2 cellular contexts compared by ENCODE assay signal in the genomic region with DNA sequence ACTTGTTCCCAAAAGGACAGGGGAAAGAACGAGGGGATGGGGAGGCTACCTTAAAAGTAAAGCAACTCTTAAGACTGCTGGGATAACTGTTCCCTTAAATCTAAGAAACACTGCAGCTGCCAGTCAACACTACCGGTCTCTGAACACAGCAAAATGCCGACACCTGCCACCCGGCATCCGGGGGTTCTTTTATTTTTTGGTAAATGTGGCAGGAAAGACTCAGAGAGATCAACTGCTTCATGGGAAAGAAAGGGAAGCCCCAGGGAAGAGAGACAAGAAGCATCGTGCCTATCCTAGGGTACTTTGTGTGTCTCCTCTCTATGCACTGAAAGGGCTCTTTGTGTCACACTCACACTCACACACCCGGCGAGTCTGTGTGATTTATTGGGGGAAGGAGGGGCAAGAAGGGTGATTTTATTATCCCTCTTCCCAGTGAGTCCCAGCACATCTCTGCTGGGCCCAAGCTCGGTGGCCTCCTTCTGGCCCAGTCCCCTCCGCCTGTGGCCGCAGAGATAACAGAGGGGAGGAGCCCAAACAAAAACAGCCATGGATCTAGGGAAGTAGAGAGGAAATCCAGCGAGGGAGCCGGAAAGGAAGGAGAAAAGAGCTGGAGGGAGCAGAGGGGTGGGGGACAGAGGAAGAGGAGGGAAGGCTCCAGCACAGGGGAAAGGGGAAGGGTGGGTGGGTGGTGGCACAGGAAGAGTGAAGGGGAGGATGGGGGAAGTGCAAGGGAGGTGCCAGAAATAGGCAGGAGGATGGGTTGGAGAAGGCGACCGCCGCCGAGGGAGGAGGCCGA.
TF ChIP-seq lines count a peak whose summit lies in the region.

No MANE protein-coding gene starts in this region.

TF ChIP-seq in A549, 52 proteins besides CTCF, POLR2A, EP300 and RAD21:
- TF ChIP-seq, protein P1, sequence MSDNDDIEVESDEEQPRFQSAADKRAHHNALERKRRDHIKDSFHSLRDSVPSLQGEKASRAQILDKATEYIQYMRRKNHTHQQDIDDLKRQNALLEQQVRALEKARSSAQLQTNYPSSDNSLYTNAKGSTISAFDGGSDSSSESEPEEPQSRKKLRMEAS (IDR thresholded peaks at IDR 0.05) = no peak

TF ChIP-seq in K562, 482 proteins besides CTCF, POLR2A, EP300 and RAD21 (continues in another document):
- TF ChIP-seq RFX7 (CRISPR knock-in tag; IDR thresholded peaks at IDR 0.05) = no peak
- TF ChIP-seq PHF21A (IDR thresholded peaks at IDR 0.05; ENCODE audit: borderline replicate concordance, low read depth) = peak; percentile 20; the same call in 1 of the 2 replicates
- TF ChIP-seq ZNF584 (CRISPR knock-in tag; IDR thresholded peaks at IDR 0.05; ENCODE audit: low read depth) = no peak
- no peak for TF ChIP-seq ZZZ3 (IDR thresholded peaks at IDR 0.05)
- TF ChIP-seq, protein P2, sequence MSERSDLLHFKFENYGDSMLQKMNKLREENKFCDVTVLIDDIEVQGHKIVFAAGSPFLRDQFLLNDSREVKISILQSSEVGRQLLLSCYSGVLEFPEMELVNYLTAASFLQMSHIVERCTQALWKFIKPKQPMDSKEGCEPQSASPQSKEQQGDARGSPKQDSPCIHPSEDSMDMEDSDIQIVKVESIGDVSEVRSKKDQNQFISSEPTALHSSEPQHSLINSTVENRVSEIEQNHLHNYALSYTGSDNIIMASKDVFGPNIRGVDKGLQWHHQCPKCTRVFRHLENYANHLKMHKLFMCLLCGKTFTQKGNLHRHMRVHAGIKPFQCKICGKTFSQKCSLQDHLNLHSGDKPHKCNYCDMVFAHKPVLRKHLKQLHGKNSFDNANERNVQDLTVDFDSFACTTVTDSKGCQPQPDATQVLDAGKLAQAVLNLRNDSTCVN (CRISPR knock-in tag; IDR thresholded peaks at IDR 0.05) = no peak
- no peak for TF ChIP-seq SAFB (IDR thresholded peaks at IDR 0.05; ENCODE audit: borderline replicate concordance, low read depth, low read length)
- TF ChIP-seq, protein P3, sequence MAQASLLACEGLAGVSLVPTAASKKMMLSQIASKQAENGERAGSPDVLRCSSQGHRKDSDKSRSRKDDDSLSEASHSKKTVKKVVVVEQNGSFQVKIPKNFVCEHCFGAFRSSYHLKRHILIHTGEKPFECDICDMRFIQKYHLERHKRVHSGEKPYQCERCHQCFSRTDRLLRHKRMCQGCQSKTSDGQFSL (CRISPR knock-in tag; IDR thresholded peaks at IDR 0.05) = no peak
- TF ChIP-seq, protein P3 (tag; IDR thresholded peaks at IDR 0.05) = no peak
- no peak for TF ChIP-seq NCOA6 (IDR thresholded peaks at IDR 0.05)
- TF ChIP-seq MAFF (IDR thresholded peaks at IDR 0.05; ENCODE audit: low read length) = no peak
- no peak for TF ChIP-seq TCF7 (IDR thresholded peaks at IDR 0.05; ENCODE audit: borderline replicate concordance)
- TF ChIP-seq, protein P4, sequence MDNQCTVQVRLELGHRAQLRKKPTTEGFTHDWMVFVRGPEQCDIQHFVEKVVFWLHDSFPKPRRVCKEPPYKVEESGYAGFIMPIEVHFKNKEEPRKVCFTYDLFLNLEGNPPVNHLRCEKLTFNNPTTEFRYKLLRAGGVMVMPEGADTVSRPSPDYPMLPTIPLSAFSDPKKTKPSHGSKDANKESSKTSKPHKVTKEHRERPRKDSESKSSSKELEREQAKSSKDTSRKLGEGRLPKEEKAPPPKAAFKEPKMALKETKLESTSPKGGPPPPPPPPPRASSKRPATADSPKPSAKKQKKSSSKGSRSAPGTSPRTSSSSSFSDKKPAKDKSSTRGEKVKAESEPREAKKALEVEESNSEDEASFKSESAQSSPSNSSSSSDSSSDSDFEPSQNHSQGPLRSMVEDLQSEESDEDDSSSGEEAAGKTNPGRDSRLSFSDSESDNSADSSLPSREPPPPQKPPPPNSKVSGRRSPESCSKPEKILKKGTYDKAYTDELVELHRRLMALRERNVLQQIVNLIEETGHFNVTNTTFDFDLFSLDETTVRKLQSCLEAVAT (IDR thresholded peaks at IDR 0.05) = no peak
- no peak for TF ChIP-seq ZNF668 (CRISPR knock-in tag; IDR thresholded peaks at IDR 0.05)
- TF ChIP-seq STAT5A (IDR thresholded peaks at IDR 0.05; ENCODE audit: borderline replicate concordance, low read length) = no peak
- peak; percentile 42; the same call in 1 of the 2 replicates for TF ChIP-seq EHMT2 (IDR thresholded peaks at IDR 0.05)
- TF ChIP-seq CEBPG (CRISPR knock-in tag; IDR thresholded peaks at IDR 0.05) = no peak
- TF ChIP-seq CEBPG (tag; conservative IDR thresholded peaks at IDR 0.05 in 1 of 2, IDR thresholded peaks at IDR 0.05 in 1 of 2) = no peak
- TF ChIP-seq, protein P5, sequence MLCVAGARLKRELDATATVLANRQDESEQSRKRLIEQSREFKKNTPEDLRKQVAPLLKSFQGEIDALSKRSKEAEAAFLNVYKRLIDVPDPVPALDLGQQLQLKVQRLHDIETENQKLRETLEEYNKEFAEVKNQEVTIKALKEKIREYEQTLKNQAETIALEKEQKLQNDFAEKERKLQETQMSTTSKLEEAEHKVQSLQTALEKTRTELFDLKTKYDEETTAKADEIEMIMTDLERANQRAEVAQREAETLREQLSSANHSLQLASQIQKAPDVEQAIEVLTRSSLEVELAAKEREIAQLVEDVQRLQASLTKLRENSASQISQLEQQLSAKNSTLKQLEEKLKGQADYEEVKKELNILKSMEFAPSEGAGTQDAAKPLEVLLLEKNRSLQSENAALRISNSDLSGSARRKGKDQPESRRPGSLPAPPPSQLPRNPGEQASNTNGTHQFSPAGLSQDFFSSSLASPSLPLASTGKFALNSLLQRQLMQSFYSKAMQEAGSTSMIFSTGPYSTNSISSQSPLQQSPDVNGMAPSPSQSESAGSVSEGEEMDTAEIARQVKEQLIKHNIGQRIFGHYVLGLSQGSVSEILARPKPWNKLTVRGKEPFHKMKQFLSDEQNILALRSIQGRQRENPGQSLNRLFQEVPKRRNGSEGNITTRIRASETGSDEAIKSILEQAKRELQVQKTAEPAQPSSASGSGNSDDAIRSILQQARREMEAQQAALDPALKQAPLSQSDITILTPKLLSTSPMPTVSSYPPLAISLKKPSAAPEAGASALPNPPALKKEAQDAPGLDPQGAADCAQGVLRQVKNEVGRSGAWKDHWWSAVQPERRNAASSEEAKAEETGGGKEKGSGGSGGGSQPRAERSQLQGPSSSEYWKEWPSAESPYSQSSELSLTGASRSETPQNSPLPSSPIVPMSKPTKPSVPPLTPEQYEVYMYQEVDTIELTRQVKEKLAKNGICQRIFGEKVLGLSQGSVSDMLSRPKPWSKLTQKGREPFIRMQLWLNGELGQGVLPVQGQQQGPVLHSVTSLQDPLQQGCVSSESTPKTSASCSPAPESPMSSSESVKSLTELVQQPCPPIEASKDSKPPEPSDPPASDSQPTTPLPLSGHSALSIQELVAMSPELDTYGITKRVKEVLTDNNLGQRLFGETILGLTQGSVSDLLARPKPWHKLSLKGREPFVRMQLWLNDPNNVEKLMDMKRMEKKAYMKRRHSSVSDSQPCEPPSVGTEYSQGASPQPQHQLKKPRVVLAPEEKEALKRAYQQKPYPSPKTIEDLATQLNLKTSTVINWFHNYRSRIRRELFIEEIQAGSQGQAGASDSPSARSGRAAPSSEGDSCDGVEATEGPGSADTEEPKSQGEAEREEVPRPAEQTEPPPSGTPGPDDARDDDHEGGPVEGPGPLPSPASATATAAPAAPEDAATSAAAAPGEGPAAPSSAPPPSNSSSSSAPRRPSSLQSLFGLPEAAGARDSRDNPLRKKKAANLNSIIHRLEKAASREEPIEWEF (CRISPR knock-in tag; IDR thresholded peaks at IDR 0.05) = no peak
- no peak for TF ChIP-seq KAT8 (IDR thresholded peaks at IDR 0.05; ENCODE audit: low read depth)
- no peak for TF ChIP-seq TAF15 (IDR thresholded peaks at IDR 0.05; ENCODE audit: low read depth, low read length)
- TF ChIP-seq ZNF75A (CRISPR knock-in tag; IDR thresholded peaks at IDR 0.05) = no peak
- no peak for TF ChIP-seq TCF7L2 (IDR thresholded peaks at IDR 0.05; ENCODE audit: low read depth, low read length)
- no peak for TF ChIP-seq ZNF586 (CRISPR knock-in tag; conservative IDR thresholded peaks at IDR 0.05)
- TF ChIP-seq SMARCA4 (IDR thresholded peaks at IDR 0.05) = peak; percentile 60; the same call in 1 of the 2 replicates
- TF ChIP-seq, protein P6, sequence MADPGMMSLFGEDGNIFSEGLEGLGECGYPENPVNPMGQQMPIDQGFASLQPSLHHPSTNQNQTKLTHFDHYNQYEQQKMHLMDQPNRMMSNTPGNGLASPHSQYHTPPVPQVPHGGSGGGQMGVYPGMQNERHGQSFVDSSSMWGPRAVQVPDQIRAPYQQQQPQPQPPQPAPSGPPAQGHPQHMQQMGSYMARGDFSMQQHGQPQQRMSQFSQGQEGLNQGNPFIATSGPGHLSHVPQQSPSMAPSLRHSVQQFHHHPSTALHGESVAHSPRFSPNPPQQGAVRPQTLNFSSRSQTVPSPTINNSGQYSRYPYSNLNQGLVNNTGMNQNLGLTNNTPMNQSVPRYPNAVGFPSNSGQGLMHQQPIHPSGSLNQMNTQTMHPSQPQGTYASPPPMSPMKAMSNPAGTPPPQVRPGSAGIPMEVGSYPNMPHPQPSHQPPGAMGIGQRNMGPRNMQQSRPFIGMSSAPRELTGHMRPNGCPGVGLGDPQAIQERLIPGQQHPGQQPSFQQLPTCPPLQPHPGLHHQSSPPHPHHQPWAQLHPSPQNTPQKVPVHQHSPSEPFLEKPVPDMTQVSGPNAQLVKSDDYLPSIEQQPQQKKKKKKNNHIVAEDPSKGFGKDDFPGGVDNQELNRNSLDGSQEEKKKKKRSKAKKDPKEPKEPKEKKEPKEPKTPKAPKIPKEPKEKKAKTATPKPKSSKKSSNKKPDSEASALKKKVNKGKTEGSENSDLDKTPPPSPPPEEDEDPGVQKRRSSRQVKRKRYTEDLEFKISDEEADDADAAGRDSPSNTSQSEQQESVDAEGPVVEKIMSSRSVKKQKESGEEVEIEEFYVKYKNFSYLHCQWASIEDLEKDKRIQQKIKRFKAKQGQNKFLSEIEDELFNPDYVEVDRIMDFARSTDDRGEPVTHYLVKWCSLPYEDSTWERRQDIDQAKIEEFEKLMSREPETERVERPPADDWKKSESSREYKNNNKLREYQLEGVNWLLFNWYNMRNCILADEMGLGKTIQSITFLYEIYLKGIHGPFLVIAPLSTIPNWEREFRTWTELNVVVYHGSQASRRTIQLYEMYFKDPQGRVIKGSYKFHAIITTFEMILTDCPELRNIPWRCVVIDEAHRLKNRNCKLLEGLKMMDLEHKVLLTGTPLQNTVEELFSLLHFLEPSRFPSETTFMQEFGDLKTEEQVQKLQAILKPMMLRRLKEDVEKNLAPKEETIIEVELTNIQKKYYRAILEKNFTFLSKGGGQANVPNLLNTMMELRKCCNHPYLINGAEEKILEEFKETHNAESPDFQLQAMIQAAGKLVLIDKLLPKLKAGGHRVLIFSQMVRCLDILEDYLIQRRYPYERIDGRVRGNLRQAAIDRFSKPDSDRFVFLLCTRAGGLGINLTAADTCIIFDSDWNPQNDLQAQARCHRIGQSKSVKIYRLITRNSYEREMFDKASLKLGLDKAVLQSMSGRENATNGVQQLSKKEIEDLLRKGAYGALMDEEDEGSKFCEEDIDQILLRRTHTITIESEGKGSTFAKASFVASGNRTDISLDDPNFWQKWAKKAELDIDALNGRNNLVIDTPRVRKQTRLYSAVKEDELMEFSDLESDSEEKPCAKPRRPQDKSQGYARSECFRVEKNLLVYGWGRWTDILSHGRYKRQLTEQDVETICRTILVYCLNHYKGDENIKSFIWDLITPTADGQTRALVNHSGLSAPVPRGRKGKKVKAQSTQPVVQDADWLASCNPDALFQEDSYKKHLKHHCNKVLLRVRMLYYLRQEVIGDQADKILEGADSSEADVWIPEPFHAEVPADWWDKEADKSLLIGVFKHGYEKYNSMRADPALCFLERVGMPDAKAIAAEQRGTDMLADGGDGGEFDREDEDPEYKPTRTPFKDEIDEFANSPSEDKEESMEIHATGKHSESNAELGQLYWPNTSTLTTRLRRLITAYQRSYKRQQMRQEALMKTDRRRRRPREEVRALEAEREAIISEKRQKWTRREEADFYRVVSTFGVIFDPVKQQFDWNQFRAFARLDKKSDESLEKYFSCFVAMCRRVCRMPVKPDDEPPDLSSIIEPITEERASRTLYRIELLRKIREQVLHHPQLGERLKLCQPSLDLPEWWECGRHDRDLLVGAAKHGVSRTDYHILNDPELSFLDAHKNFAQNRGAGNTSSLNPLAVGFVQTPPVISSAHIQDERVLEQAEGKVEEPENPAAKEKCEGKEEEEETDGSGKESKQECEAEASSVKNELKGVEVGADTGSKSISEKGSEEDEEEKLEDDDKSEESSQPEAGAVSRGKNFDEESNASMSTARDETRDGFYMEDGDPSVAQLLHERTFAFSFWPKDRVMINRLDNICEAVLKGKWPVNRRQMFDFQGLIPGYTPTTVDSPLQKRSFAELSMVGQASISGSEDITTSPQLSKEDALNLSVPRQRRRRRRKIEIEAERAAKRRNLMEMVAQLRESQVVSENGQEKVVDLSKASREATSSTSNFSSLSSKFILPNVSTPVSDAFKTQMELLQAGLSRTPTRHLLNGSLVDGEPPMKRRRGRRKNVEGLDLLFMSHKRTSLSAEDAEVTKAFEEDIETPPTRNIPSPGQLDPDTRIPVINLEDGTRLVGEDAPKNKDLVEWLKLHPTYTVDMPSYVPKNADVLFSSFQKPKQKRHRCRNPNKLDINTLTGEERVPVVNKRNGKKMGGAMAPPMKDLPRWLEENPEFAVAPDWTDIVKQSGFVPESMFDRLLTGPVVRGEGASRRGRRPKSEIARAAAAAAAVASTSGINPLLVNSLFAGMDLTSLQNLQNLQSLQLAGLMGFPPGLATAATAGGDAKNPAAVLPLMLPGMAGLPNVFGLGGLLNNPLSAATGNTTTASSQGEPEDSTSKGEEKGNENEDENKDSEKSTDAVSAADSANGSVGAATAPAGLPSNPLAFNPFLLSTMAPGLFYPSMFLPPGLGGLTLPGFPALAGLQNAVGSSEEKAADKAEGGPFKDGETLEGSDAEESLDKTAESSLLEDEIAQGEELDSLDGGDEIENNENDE (IDR thresholded peaks at IDR 0.05; ENCODE audit: low read depth, low read length) = no peak
- TF ChIP-seq TCF3 (CRISPR knock-in tag; IDR thresholded peaks at IDR 0.05) = peak; percentile 79
- peak; percentile 4 to 20; a peak in 2 of 4 replicates for TF ChIP-seq MAZ (CRISPR knock-in tag; conservative IDR thresholded peaks at IDR 0.05 in 1 of 2, IDR thresholded peaks at IDR 0.05 in 1 of 2)
- TF ChIP-seq, protein P7, sequence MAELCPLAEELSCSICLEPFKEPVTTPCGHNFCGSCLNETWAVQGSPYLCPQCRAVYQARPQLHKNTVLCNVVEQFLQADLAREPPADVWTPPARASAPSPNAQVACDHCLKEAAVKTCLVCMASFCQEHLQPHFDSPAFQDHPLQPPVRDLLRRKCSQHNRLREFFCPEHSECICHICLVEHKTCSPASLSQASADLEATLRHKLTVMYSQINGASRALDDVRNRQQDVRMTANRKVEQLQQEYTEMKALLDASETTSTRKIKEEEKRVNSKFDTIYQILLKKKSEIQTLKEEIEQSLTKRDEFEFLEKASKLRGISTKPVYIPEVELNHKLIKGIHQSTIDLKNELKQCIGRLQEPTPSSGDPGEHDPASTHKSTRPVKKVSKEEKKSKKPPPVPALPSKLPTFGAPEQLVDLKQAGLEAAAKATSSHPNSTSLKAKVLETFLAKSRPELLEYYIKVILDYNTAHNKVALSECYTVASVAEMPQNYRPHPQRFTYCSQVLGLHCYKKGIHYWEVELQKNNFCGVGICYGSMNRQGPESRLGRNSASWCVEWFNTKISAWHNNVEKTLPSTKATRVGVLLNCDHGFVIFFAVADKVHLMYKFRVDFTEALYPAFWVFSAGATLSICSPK (IDR thresholded peaks at IDR 0.05; ENCODE audit: borderline replicate concordance) = no peak
- no peak for TF ChIP-seq L3MBTL2 (IDR thresholded peaks at IDR 0.05)
- TF ChIP-seq HNRNPH1 (optimal IDR thresholded peaks at IDR 0.05; ENCODE audit: low read depth, low read length) = no peak
- no peak for TF ChIP-seq RHOXF2B (CRISPR knock-in tag; conservative IDR thresholded peaks at IDR 0.05)
- TF ChIP-seq FOSL1 (tag; conservative IDR thresholded peaks at IDR 0.05) = no peak
- TF ChIP-seq RBFOX2 (IDR thresholded peaks at IDR 0.05; ENCODE audit: low read depth, low read length) = no peak
- no peak for TF ChIP-seq POLR3G (IDR thresholded peaks at IDR 0.05; ENCODE audit: extremely low read depth, insufficient read length, insufficient replicate concordance)
